In the genomic region with DNA sequence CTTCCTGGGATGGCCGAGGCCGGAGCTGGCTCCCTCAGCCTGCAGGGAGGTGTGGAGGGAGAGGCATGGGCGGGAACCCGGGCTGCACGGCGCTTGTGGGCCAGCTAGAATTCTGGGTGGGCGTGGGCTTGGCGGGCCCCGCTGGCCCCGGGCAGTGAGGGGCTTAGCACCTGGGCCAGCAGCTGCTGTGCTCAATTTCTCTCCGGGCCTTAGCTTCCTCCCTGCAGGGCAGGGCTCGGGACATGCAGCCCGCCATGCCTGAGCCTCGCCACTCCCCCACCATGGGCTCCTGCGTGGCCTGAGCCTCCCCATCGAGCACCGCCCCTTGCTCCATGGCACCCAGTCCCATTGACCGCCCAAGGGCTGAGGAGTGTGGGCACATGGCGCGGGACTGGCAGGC, we compare ENCODE assay signal across 2 cellular contexts. TPM values are rescaled to one million over a fixed set of nuclear protein-coding genes. Genes with fewer than 3 reads are reported as not detected.
"Had no signal": no experiment of that assay in that cellular context is flagged by ENCODE, and none has a peak within 500 bp of the region (broad histone marks: within the 10 kb centered on the region; RNA-seq: fewer than 3 reads in every experiment).

No MANE protein-coding gene starts in this region.

RNA-seq across cellular contexts. Expression of gene PLB1, which starts 23.2 kb away (rescaled TPM):
- total RNA-seq: H7, H9 had no signal
